Comparison of ENCODE assay signal across 2 cellular contexts in the genomic region with DNA sequence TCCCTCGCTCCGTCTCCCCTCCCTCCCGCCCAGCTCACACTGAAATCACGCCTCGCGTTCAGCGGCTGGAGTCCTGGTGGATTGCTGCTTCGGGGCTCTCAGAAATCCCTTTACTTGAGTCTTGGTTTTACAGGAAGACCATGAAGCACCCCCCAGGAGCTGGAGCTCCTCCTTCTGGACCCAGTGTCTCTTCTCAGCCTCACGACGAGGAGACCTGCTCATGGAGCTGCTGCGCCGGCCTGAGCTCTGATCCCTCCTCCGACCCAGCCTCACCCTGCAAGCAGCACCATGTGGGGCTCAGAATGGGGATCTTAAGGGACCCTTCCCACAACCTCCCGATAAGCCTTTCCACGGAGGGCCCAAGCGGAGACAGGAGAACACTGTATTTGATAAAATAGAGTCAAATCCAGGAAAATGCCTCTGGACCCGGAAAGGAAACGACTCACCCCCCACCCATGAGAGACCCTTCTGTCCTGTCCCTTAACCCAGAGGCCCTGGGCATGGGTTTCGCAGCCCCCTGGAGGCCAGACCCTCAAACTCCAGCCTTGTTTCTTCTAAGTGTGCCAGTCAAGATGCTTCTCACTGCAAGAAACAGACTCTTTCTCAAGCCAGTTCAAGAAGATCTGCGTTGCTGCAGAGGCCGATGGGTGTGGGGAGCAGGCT.
TF ChIP-seq lines count a peak whose summit lies in the region.

No MANE protein-coding gene starts in this region.

TF ChIP-seq in GM23338, 12 proteins besides CTCF, POLR2A, EP300 and RAD21 (continued from another document and continues in another):
- TF ChIP-seq, protein P1, sequence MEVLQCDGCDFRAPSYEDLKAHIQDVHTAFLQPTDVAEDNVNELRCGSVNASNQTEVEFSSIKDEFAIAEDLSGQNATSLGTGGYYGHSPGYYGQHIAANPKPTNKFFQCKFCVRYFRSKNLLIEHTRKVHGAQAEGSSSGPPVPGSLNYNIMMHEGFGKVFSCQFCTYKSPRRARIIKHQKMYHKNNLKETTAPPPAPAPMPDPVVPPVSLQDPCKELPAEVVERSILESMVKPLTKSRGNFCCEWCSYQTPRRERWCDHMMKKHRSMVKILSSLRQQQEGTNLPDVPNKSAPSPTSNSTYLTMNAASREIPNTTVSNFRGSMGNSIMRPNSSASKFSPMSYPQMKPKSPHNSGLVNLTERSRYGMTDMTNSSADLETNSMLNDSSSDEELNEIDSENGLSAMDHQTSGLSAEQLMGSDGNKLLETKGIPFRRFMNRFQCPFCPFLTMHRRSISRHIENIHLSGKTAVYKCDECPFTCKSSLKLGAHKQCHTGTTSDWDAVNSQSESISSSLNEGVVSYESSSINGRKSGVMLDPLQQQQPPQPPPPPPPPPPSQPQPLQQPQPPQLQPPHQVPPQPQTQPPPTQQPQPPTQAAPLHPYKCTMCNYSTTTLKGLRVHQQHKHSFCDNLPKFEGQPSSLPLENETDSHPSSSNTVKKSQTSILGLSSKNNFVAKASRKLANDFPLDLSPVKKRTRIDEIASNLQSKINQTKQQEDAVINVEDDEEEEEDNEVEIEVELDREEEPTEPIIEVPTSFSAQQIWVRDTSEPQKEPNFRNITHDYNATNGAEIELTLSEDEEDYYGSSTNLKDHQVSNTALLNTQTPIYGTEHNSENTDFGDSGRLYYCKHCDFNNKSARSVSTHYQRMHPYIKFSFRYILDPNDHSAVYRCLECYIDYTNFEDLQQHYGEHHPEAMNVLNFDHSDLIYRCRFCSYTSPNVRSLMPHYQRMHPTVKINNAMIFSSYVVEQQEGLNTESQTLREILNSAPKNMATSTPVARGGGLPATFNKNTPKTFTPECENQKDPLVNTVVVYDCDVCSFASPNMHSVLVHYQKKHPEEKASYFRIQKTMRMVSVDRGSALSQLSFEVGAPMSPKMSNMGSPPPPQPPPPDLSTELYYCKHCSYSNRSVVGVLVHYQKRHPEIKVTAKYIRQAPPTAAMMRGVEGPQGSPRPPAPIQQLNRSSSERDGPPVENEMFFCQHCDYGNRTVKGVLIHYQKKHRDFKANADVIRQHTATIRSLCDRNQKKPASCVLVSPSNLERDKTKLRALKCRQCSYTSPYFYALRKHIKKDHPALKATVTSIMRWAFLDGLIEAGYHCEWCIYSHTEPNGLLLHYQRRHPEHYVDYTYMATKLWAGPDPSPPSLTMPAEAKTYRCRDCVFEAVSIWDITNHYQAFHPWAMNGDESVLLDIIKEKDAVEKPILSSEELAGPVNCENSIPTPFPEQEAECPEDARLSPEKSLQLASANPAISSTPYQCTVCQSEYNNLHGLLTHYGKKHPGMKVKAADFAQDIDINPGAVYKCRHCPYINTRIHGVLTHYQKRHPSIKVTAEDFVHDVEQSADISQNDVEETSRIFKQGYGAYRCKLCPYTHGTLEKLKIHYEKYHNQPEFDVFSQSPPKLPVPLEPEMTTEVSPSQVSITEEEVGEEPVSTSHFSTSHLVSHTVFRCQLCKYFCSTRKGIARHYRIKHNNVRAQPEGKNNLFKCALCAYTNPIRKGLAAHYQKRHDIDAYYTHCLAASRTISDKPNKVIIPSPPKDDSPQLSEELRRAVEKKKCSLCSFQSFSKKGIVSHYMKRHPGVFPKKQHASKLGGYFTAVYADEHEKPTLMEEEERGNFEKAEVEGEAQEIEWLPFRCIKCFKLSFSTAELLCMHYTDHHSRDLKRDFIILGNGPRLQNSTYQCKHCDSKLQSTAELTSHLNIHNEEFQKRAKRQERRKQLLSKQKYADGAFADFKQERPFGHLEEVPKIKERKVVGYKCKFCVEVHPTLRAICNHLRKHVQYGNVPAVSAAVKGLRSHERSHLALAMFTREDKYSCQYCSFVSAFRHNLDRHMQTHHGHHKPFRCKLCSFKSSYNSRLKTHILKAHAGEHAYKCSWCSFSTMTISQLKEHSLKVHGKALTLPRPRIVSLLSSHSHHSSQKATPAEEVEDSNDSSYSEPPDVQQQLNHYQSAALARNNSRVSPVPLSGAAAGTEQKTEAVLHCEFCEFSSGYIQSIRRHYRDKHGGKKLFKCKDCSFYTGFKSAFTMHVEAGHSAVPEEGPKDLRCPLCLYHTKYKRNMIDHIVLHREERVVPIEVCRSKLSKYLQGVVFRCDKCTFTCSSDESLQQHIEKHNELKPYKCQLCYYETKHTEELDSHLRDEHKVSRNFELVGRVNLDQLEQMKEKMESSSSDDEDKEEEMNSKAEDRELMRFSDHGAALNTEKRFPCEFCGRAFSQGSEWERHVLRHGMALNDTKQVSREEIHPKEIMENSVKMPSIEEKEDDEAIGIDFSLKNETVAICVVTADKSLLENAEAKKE (CRISPR knock-in tag; IDR thresholded peaks at IDR 0.05), result no peak
- TF ChIP-seq ZNF114 (CRISPR knock-in tag; IDR thresholded peaks at IDR 0.05) (no peak), EZH2 (IDR thresholded peaks at IDR 0.05; ENCODE audit: low read depth, unreplicated experiment) (no peak), POLR2AphosphoS5 (IDR thresholded peaks at IDR 0.05; ENCODE audit: low read depth) (no peak), STAT1 (IDR thresholded peaks at IDR 0.05; ENCODE audit: unreplicated experiment) (no peak), EZH2phosphoT487 (IDR thresholded peaks at IDR 0.05; ENCODE audit: unreplicated experiment) (no peak), JUNB (IDR thresholded peaks at IDR 0.05; ENCODE audit: unreplicated experiment) (no peak), ZNF331 (CRISPR knock-in tag; IDR thresholded peaks at IDR 0.05; ENCODE audit: low read depth) (no peak)
- TF ChIP-seq, protein P2, sequence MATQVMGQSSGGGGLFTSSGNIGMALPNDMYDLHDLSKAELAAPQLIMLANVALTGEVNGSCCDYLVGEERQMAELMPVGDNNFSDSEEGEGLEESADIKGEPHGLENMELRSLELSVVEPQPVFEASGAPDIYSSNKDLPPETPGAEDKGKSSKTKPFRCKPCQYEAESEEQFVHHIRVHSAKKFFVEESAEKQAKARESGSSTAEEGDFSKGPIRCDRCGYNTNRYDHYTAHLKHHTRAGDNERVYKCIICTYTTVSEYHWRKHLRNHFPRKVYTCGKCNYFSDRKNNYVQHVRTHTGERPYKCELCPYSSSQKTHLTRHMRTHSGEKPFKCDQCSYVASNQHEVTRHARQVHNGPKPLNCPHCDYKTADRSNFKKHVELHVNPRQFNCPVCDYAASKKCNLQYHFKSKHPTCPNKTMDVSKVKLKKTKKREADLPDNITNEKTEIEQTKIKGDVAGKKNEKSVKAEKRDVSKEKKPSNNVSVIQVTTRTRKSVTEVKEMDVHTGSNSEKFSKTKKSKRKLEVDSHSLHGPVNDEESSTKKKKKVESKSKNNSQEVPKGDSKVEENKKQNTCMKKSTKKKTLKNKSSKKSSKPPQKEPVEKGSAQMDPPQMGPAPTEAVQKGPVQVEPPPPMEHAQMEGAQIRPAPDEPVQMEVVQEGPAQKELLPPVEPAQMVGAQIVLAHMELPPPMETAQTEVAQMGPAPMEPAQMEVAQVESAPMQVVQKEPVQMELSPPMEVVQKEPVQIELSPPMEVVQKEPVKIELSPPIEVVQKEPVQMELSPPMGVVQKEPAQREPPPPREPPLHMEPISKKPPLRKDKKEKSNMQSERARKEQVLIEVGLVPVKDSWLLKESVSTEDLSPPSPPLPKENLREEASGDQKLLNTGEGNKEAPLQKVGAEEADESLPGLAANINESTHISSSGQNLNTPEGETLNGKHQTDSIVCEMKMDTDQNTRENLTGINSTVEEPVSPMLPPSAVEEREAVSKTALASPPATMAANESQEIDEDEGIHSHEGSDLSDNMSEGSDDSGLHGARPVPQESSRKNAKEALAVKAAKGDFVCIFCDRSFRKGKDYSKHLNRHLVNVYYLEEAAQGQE (IDR thresholded peaks at IDR 0.05; ENCODE audit: unreplicated experiment), result no peak

TF ChIP-seq in WTC11, 78 proteins besides CTCF, POLR2A, EP300 and RAD21 (continued from another document):
- no peak for TF ChIP-seq GRHL2 (CRISPR knock-in tag; IDR thresholded peaks at IDR 0.05; ENCODE audit: insufficient replicate concordance, severe bottlenecking)
- no peak for TF ChIP-seq NR3C1 (CRISPR knock-in tag; conservative IDR thresholded peaks at IDR 0.05; ENCODE audit: low read depth)
- no peak for TF ChIP-seq CBFB (CRISPR knock-in tag; IDR thresholded peaks at IDR 0.05; ENCODE audit: low read depth)
- TF ChIP-seq, protein P3, sequence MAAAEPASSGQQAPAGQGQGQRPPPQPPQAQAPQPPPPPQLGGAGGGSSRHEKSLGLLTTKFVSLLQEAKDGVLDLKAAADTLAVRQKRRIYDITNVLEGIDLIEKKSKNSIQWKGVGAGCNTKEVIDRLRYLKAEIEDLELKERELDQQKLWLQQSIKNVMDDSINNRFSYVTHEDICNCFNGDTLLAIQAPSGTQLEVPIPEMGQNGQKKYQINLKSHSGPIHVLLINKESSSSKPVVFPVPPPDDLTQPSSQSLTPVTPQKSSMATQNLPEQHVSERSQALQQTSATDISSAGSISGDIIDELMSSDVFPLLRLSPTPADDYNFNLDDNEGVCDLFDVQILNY (CRISPR knock-in tag; IDR thresholded peaks at IDR 0.05), result no peak
TF ChIP-seq in WTC11: peak in this region for 0.
